ENCODE assay signal across 10 cellular contexts in genomic region chr5:132257131-132258101, GRCh38. TPM values are rescaled to one million over a fixed set of nuclear protein-coding genes. Genes with fewer than 3 reads are reported as not detected.
DNase-seq lines count a peak whose midpoint lies in the region; ATAC-seq, FAIRE-seq and TF ChIP-seq lines count a peak whose summit lies in the region.
"Had no signal": no experiment of that assay in that cellular context is flagged by ENCODE, and none has a peak within 500 bp of the region (broad histone marks: within the 10 kb centered on the region; RNA-seq: fewer than 3 reads in every experiment).

TSS of gene PDLIM4 (plus strand) at chr5:132257696. CDS start at chr5:132257735, 39 bp downstream.

- FAIRE-seq in GM19239 (lab: Jason Lieb, UNC): no peak
- FAIRE-seq: A549 had no signal

- ATAC-seq in right lobe of liver: no peak
- no peak for ATAC-seq in HG03025 (IDR thresholded peaks at IDR 0.05; ENCODE audit: low FRiP score, unreplicated experiment)

- WGBS in right lobe of liver (ENCODE audit: insufficient coverage, low coverage, low lambda C conversion rate, missing lambda C conversion rate): 82% methylated on average over 11 of the region's 88 CpGs
- 0 to 38% methylated on average over 2 to 27 of the region's 88 CpGs for WGBS in thyroid gland, 2 donors

- peak; percentile 54 for DNase-seq in NCI-H146 (lab: John Stamatoyannopoulos, UW)
- DNase-seq in NCI-H146 treated with DMSO at 0.1 percent for 48 hours (lab: John Stamatoyannopoulos, UW; ENCODE audit: unreplicated experiment): no peak
- DNase-seq in right lobe of liver: peak in 1 of 3 donors; percentile 42
- peak; percentile 25 to 47 for DNase-seq in thyroid gland
- no peak for DNase-seq in amniotic stem cell (lab: John Stamatoyannopoulos, UW)
- no peak for DNase-seq in GM19239 (ENCODE audit: insufficient read length, low spot score)

- TF ChIP-seq CTCF in right lobe of liver (IDR thresholded peaks at IDR 0.05) (no peak), thyroid gland (IDR thresholded peaks at IDR 0.05) (no peak)

- H3K9me3 ChIP-seq in right lobe of liver: no peaks in the 10 kb centered on the region
- H3K9me3 ChIP-seq in thyroid gland: no peaks in the 10 kb centered on the region
- H3K9me3 ChIP-seq: A549 had no signal

- H3K27me3 ChIP-seq in right lobe of liver (no peaks in the 10 kb centered on the region), thyroid gland (no peaks in the 10 kb centered on the region)

- intact Hi-C loops in right lobe of liver (cut with DNase I) (no loop called here), thyroid gland (cut with DNase I) (loop anchor here (5.0 kb wide), 1 partner anchor 40 kb away; no protein-coding TSS in a partner anchor)

- H3K36me3 ChIP-seq in right lobe of liver: no peaks in the 10 kb centered on the region
- no peaks in the 10 kb centered on the region for H3K36me3 ChIP-seq in thyroid gland

- H3K4me1 ChIP-seq in right lobe of liver: peaks cover 0 to 2% (median 0%) of the 10 kb centered on the region in 4 donors
- peaks cover 42 to 70% of the 10 kb centered on the region in 2 donors for H3K4me1 ChIP-seq in thyroid gland

- H3K4me3 ChIP-seq in right lobe of liver (peak within 1 kb of the TSS in 1 of 3 donors; percentile 31), thyroid gland (replicated peaks in 1 of 3) (peak within 1 kb of the TSS in 2 of 3 donors; percentile 22 to 43)
- H3K4me3 ChIP-seq: A549 had no signal

- TF ChIP-seq POLR2A in right lobe of liver (IDR thresholded peaks at IDR 0.05) (no peak), thyroid gland (IDR thresholded peaks at IDR 0.05) (peak in 1 of 2 donors; percentile 38)

- H3K27ac ChIP-seq in cingulate gyrus (ENCODE audit: low read depth, low read length) (peak within 1 kb of the TSS; percentile 81), right lobe of liver (peak within 1 kb of the TSS in 2 of 3 donors; percentile 3 to 8), thyroid gland (peak within 1 kb of the TSS; percentile 22 to 81 (median 80))

RNA-seq across cellular contexts. Expression of gene PDLIM4, which starts in this region (rescaled TPM):
- total RNA-seq in right lobe of liver (under 1 TPM in 4 of 6 experiments, not detected in 2; 0.24 to 0.95 (median 0.40) TPM), thyroid gland (10 to 100 TPM in 2 of 4 donors, 1 to 10 TPM in 2; 6.0 to 25.4 (median 13.3) TPM)
- total RNA-seq: NCI-H460 had no signal

Comparison
In these comparisons a context has a peak if more than half of its experiments do, and no peak if none do; other contexts are left out.
1. DNase-seq: peak in NCI-H146 (single experiment) and thyroid gland (2 of 2); none in NCI-H146 treated with DMSO at 0.1 percent for 48 hours (single experiment), amniotic stem cell (single experiment) and GM19239 (single experiment).
2. H3K27ac ChIP-seq: peak in every context shown above with its lines; median percentile 81 in cingulate gyrus; 80 in thyroid gland; 6 in right lobe of liver.